ENCODE assay signal across 2 cellular contexts in genomic region chr3:115800489-115801080, GRCh38.
TF ChIP-seq lines count a peak whose summit lies in the region.

No MANE protein-coding gene starts in this region.

TF ChIP-seq in HEK293, 187 proteins besides CTCF, POLR2A, EP300 and RAD21 (continued from another document):
- TF ChIP-seq PRDM10 (tag by site-specific recombination; IDR thresholded peaks at IDR 0.05) (0 out of 2 replicates have a peak, but pooled peaks have one; percentile 34), ZNF184 (tag by site-specific recombination; IDR thresholded peaks at IDR 0.05) (0 out of 2 replicates have a peak, but pooled peaks have one; percentile 52), PATZ1 (tag by site-specific recombination; IDR thresholded peaks at IDR 0.05) (no peak), ZNF654 (tag by site-specific recombination; IDR thresholded peaks at IDR 0.05; ENCODE audit: low read depth) (0 out of 2 replicates have a peak, but pooled peaks have one; percentile 4), ZNF366 (tag by site-specific recombination; conservative IDR thresholded peaks at IDR 0.05) (peak; percentile 51), ZNF629 (tag by site-specific recombination; IDR thresholded peaks at IDR 0.05) (peak; percentile 83), HOXC10 (CRISPR knock-in tag; IDR thresholded peaks at IDR 0.05) (no peak), GLIS1 (tag by site-specific recombination; IDR thresholded peaks at IDR 0.05) (0 out of 2 replicates have a peak, but pooled peaks have one; percentile 15), ZNF24 (tag by site-specific recombination; IDR thresholded peaks at IDR 0.05) (0 out of 2 replicates have a peak, but pooled peaks have one; percentile 29), SP7 (tag by site-specific recombination; IDR thresholded peaks at IDR 0.05) (0 out of 2 replicates have a peak, but pooled peaks have one; percentile 22), ZNF692 (tag by site-specific recombination; IDR thresholded peaks at IDR 0.05) (0 out of 2 replicates have a peak, but pooled peaks have one; percentile 25), KLF10 (tag by site-specific recombination; IDR thresholded peaks at IDR 0.05) (peak; percentile 60), ZNF488 (tag by site-specific recombination; IDR thresholded peaks at IDR 0.05) (no peak), SP3 (tag by site-specific recombination; IDR thresholded peaks at IDR 0.05) (no peak)

TF ChIP-seq in SK-N-SH treated with all-trans-retinoic acid at 6 μM for 48 hours, 23 proteins besides CTCF, POLR2A, EP300 and RAD21 (continued from another document):
- TF ChIP-seq TSHZ2 (CRISPR knock-in tag; IDR thresholded peaks at IDR 0.05) (no peak), ZNF70 (CRISPR knock-in tag; IDR thresholded peaks at IDR 0.05) (no peak), TCF4 (CRISPR knock-in tag; IDR thresholded peaks at IDR 0.05; ENCODE audit: borderline replicate concordance) (no peak)
